8 cellular contexts compared by ENCODE assay signal in the genomic region with DNA sequence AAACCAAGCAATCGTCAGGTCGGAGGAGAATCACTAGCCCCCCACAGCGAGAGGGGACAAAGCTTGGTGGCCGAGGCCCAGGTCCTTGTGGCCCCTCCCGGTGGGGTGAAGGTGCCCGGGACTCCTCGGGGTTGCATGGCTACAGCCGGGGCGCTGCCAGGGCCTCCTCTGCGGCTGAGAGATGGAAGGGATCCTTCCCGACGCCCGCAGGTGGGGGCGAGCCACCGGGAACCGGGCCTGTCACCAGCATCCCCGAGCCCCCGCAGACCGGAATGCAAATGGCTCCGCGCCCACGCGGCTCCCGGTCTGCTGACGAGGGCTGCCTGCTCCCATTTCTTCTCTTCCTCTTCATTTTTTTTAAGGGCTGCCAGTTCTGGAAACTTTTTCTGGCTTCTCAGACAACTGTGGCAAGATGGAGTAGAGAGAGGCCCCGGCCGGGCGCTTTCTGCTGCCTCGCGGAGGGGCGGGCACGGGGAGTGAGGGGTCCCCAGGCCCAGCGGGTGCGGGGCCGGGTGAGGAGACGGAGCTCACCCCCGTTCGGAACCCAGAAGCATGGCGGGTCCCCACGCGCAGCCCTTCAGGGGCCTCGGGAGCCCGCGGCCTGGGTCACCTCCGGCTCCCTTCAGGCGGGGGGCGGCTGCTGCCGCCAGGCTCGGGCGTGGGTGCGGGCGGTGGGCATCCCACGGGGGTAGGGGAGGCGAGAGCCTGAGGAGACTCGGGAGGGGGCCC. TPM values are rescaled to one million over a fixed set of nuclear protein-coding genes. Genes with fewer than 3 reads are reported as not detected.
DNase-seq lines count a peak whose midpoint lies in the region; ATAC-seq and TF ChIP-seq lines count a peak whose summit lies in the region.

No MANE protein-coding gene starts in this region.

- H3K9me3 ChIP-seq in neutrophil = no peaks in the 10 kb centered on the region

- H3K4me1 ChIP-seq in neutrophil (ENCODE audit: control insufficient read depth in 1 of 2, insufficient read depth in 1 of 2, low read depth in 1 of 2, low read length in 1 of 2) = peaks cover 11 to 19% of the 10 kb centered on the region in 2 experiments

- ATAC-seq in GM21619 (IDR thresholded peaks at IDR 0.05; ENCODE audit: unreplicated experiment) = peak; percentile 20
- ATAC-seq in SK-N-SH treated with all-trans-retinoic acid at 6 μM for 48 hours = peak; percentile 3; the same call in 2 of the 3 replicates
- peak; percentile 17 for ATAC-seq in esophagus mucosa
- ATAC-seq in HG03159 (IDR thresholded peaks at IDR 0.05; ENCODE audit: unreplicated experiment) = no peak
- no peak for ATAC-seq in HG03196 (IDR thresholded peaks at IDR 0.05; ENCODE audit: unreplicated experiment)

- peaks cover 32% of the 10 kb centered on the region for H3K27me3 ChIP-seq in neutrophil

- H3K4me3 ChIP-seq in neutrophil (ENCODE audit: low read depth in 1 of 2, low read length in 1 of 2) = peak overlapping the region; percentile 48 to 70

- H3K36me3 ChIP-seq in neutrophil = no peaks in the 10 kb centered on the region

- DNase-seq in AG20443 (ENCODE audit: low spot score) = peak; percentile 50
- DNase-seq in SW 1271 (lab: John Stamatoyannopoulos, UW) = no peak

- no peak for TF ChIP-seq CTCF in neutrophil (IDR thresholded peaks at IDR 0.05)

- H3K27ac ChIP-seq in neutrophil = no peak overlapping the region

TF ChIP-seq in SK-N-SH treated with all-trans-retinoic acid at 6 μM for 48 hours, 23 proteins besides CTCF, POLR2A, EP300 and RAD21:
- TF ChIP-seq SNAI2 (CRISPR knock-in tag; IDR thresholded peaks at IDR 0.05) (no peak), ZNF565 (CRISPR knock-in tag; conservative IDR thresholded peaks at IDR 0.05; ENCODE audit: low read depth) (no peak), RARB (CRISPR knock-in tag; IDR thresholded peaks at IDR 0.05) (no peak), ZFP3 (CRISPR knock-in tag; IDR thresholded peaks at IDR 0.05) (no peak), PPARA (CRISPR knock-in tag; IDR thresholded peaks at IDR 0.05; ENCODE audit: borderline replicate concordance) (no peak), ISL1 (CRISPR knock-in tag; IDR thresholded peaks at IDR 0.05) (no peak), ZNF8 (CRISPR knock-in tag; IDR thresholded peaks at IDR 0.05) (no peak), TCF4 (CRISPR knock-in tag; IDR thresholded peaks at IDR 0.05; ENCODE audit: borderline replicate concordance) (no peak)
- TF ChIP-seq, protein P1, sequence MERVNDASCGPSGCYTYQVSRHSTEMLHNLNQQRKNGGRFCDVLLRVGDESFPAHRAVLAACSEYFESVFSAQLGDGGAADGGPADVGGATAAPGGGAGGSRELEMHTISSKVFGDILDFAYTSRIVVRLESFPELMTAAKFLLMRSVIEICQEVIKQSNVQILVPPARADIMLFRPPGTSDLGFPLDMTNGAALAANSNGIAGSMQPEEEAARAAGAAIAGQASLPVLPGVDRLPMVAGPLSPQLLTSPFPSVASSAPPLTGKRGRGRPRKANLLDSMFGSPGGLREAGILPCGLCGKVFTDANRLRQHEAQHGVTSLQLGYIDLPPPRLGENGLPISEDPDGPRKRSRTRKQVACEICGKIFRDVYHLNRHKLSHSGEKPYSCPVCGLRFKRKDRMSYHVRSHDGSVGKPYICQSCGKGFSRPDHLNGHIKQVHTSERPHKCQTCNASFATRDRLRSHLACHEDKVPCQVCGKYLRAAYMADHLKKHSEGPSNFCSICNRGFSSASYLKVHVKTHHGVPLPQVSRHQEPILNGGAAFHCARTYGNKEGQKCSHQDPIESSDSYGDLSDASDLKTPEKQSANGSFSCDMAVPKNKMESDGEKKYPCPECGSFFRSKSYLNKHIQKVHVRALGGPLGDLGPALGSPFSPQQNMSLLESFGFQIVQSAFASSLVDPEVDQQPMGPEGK (CRISPR knock-in tag; IDR thresholded peaks at IDR 0.05; ENCODE audit: borderline replicate concordance) = no peak
- TF ChIP-seq, protein P2, sequence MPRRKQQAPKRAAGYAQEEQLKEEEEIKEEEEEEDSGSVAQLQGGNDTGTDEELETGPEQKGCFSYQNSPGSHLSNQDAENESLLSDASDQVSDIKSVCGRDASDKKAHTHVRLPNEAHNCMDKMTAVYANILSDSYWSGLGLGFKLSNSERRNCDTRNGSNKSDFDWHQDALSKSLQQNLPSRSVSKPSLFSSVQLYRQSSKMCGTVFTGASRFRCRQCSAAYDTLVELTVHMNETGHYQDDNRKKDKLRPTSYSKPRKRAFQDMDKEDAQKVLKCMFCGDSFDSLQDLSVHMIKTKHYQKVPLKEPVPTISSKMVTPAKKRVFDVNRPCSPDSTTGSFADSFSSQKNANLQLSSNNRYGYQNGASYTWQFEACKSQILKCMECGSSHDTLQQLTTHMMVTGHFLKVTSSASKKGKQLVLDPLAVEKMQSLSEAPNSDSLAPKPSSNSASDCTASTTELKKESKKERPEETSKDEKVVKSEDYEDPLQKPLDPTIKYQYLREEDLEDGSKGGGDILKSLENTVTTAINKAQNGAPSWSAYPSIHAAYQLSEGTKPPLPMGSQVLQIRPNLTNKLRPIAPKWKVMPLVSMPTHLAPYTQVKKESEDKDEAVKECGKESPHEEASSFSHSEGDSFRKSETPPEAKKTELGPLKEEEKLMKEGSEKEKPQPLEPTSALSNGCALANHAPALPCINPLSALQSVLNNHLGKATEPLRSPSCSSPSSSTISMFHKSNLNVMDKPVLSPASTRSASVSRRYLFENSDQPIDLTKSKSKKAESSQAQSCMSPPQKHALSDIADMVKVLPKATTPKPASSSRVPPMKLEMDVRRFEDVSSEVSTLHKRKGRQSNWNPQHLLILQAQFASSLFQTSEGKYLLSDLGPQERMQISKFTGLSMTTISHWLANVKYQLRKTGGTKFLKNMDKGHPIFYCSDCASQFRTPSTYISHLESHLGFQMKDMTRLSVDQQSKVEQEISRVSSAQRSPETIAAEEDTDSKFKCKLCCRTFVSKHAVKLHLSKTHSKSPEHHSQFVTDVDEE (CRISPR knock-in tag; IDR thresholded peaks at IDR 0.05) = no peak
- TF ChIP-seq, protein P3, sequence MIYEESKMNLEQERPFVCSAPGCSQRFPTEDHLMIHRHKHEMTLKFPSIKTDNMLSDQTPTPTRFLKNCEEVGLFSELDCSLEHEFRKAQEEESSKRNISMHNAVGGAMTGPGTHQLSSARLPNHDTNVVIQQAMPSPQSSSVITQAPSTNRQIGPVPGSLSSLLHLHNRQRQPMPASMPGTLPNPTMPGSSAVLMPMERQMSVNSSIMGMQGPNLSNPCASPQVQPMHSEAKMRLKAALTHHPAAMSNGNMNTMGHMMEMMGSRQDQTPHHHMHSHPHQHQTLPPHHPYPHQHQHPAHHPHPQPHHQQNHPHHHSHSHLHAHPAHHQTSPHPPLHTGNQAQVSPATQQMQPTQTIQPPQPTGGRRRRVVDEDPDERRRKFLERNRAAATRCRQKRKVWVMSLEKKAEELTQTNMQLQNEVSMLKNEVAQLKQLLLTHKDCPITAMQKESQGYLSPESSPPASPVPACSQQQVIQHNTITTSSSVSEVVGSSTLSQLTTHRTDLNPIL (CRISPR knock-in tag; IDR thresholded peaks at IDR 0.05; ENCODE audit: low read depth) = no peak

RNA-seq across cellular contexts. Expression of a gene that starts 27.5 kb away (rescaled TPM):
- 2.8 TPM for total RNA-seq in esophagus mucosa

RNA-seq across cellular contexts. Expression of a gene that starts 33.5 kb away (rescaled TPM):
- total RNA-seq in esophagus mucosa = 3.7 TPM

RNA-seq across cellular contexts. Expression of a gene that starts 59.8 kb away (rescaled TPM):
- 28.2 TPM for total RNA-seq in esophagus mucosa

Comparison
In these comparisons a context has a peak if more than half of its experiments do, and no peak if none do; other contexts are left out.
1. ATAC-seq: peak in GM21619 (single experiment), SK-N-SH treated with all-trans-retinoic acid at 6 μM for 48 hours (single experiment) and esophagus mucosa (single experiment); none in HG03159 (single experiment) and HG03196 (single experiment).